ENCODE assay signal across 9 cellular contexts in the genomic region with DNA sequence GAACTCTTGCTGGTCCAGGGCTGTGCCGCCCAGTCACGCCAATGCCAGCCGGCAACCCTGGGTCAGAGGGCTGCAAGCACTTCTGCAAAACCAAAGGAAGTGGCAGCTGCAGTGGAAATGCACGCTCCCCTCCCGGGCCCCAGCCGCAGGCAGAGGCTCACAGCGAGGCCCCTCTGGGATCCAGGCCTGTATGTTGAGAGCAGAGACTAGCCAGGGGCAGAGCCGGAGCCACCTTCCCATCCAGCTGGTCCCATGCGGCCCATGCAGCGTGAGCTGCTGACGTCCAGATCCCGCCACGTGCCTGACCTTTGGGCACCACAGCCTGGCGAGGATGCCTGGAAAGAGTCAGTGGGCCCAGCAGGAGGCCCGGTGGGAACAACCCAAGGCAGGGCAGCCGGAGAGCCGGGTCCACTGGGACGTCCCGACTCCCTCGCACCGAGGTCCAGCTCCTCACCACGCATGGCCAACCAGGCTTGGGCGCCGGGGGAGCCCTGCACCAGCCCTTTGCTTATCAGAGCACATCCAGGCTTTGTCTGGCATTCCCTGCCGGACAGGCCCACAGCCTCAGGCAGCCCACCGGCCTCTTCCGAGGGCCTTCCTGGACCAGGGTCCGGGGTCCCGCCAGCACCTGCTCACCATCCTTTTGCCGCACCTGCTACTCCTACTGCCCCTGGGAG. TPM values are rescaled to one million over a fixed set of nuclear protein-coding genes. Genes with fewer than 3 reads are reported as not detected.
DNase-seq lines count a peak whose midpoint lies in the region; ATAC-seq and TF ChIP-seq lines count a peak whose summit lies in the region.
"Had no signal": no experiment of that assay in that cellular context is flagged by ENCODE, and none has a peak within 500 bp of the region (broad histone marks: within the 10 kb centered on the region; RNA-seq: fewer than 3 reads in every experiment).

No MANE protein-coding gene starts in this region.

- peak overlapping the region; percentile 87 for H3K4me3 Mint-ChIP-seq in activated naive CD8-positive, alpha-beta T cell treated with anti-CD3 and anti-CD28 coated beads, Interleukin-2, amount 50 U/mL, for 24 hours
- H3K4me3 Mint-ChIP-seq in memory B cell, result peak overlapping the region; percentile 97

- no peak overlapping the region for H3K4me3 ChIP-seq in aorta (ENCODE audit: low read length in 2 of 2)
- H3K4me3 ChIP-seq in smooth muscle cell, result no peak overlapping the region

- H3K9me3 Mint-ChIP-seq in activated naive CD8-positive, alpha-beta T cell treated with anti-CD3 and anti-CD28 coated beads, Interleukin-2, amount 50 U/mL, for 24 hours, result no peaks in the 10 kb centered on the region
- H3K9me3 Mint-ChIP-seq in memory B cell, result no peaks in the 10 kb centered on the region

- no peak overlapping the region for H3K4me2 ChIP-seq in smooth muscle cell

- no peaks in the 10 kb centered on the region for H3K4me1 ChIP-seq in aorta (ENCODE audit: control insufficient read depth in 1 of 2, insufficient read depth in 2 of 2, low read length in 2 of 2)
- peaks cover 7% of the 10 kb centered on the region for H3K4me1 ChIP-seq in smooth muscle cell (ENCODE audit: low read depth)

- no peak for TF ChIP-seq CTCF in smooth muscle cell (IDR thresholded peaks at IDR 0.05; ENCODE audit: borderline replicate concordance, insufficient read depth, poor library complexity, severe bottlenecking)

- no peak overlapping the region for H2AFZ ChIP-seq in smooth muscle cell (ENCODE audit: low read depth)

- intact Hi-C loops in aorta (cut with DNase I), result no loop called here

- H3K36me3 Mint-ChIP-seq in activated naive CD8-positive, alpha-beta T cell treated with anti-CD3 and anti-CD28 coated beads, Interleukin-2, amount 50 U/mL, for 24 hours (ENCODE audit: low read depth), result peaks cover 28% of the 10 kb centered on the region
- H3K36me3 Mint-ChIP-seq in memory B cell, result peaks cover 9% of the 10 kb centered on the region

- H4K20me1 ChIP-seq in smooth muscle cell (ENCODE audit: low read depth), result no peaks in the 10 kb centered on the region

- WGBS in aorta, 2 donors, result 82 to 83% methylated on average over 28 to 30 of the region's 30 CpGs
- 83% methylated on average over 29 of the region's 30 CpGs for WGBS in smooth muscle cell (ENCODE audit: low lambda C conversion rate)

- H3K9ac ChIP-seq in smooth muscle cell (ENCODE audit: low read depth), result no peak overlapping the region

- DNase-seq in stimulated activated CD4-positive, alpha-beta T cell treated with anti-CD3 and anti-CD28 coated beads, Interleukin-15, amount 100 ng/mL, for 24 hours, result peak; percentile 61
- DNase-seq in stimulated activated CD4-positive, alpha-beta T cell treated with anti-CD3 and anti-CD28 coated beads, Interleukin-4, amount 100 ng/mL, for 4 hours, result no peak
- peak; percentile 60 for DNase-seq in activated naive CD8-positive, alpha-beta T cell treated with anti-CD3 and anti-CD28 coated beads, Interleukin-2, amount 50 U/mL, for 24 hours
- DNase-seq in memory B cell (ENCODE audit: low spot score in 2 of 2) (peak in 1 of 2 donors; percentile 56), aorta (peak in 1 of 2 donors; percentile 77), smooth muscle cell (lab: John Stamatoyannopoulos, UW; ENCODE audit: unreplicated experiment) (no peak), COLO829 (ENCODE audit: low spot score) (no peak), HT-29 (ENCODE audit: low spot score) (no peak)

- peak overlapping the region; percentile 84 for H3K27ac Mint-ChIP-seq in activated naive CD8-positive, alpha-beta T cell treated with anti-CD3 and anti-CD28 coated beads, Interleukin-2, amount 50 U/mL, for 24 hours
- H3K27ac Mint-ChIP-seq in memory B cell, result peak overlapping the region; percentile 99

- H3F3A ChIP-seq in smooth muscle cell (ENCODE audit: low read depth), result no peaks in the 10 kb centered on the region

- H3K9me3 ChIP-seq in aorta (ENCODE audit: control insufficient read depth, low read length) (no peaks in the 10 kb centered on the region), smooth muscle cell (replicated peaks; ENCODE audit: low read depth) (no peaks in the 10 kb centered on the region)

- ATAC-seq in activated naive CD8-positive, alpha-beta T cell treated with anti-CD3 and anti-CD28 coated beads, Interleukin-2, amount 50 U/mL, for 24 hours, result no peak
- ATAC-seq in memory B cell (ENCODE audit: low read depth), result peak; percentile 8
- peak; percentile 41 for ATAC-seq in aorta (ENCODE audit: low FRiP score)

- no peak overlapping the region for H3K27ac ChIP-seq in aorta (ENCODE audit: low read depth in 1 of 2, low read length in 2 of 2)
- H3K27ac ChIP-seq in smooth muscle cell (ENCODE audit: low read depth), result no peak overlapping the region
- H3K27ac ChIP-seq: C4-2B had no signal

- H3K27me3 ChIP-seq in aorta (ENCODE audit: control insufficient read depth in 1 of 2, insufficient read depth in 2 of 2, low read length in 1 of 2), result no peaks in the 10 kb centered on the region
- no peaks in the 10 kb centered on the region for H3K27me3 ChIP-seq in smooth muscle cell (ENCODE audit: low read depth)

- H3K27me3 Mint-ChIP-seq in activated naive CD8-positive, alpha-beta T cell treated with anti-CD3 and anti-CD28 coated beads, Interleukin-2, amount 50 U/mL, for 24 hours, result no peaks in the 10 kb centered on the region
- no peaks in the 10 kb centered on the region for H3K27me3 Mint-ChIP-seq in memory B cell

- H3K4me1 Mint-ChIP-seq in activated naive CD8-positive, alpha-beta T cell treated with anti-CD3 and anti-CD28 coated beads, Interleukin-2, amount 50 U/mL, for 24 hours, result peaks cover 74% of the 10 kb centered on the region
- peaks cover 36% of the 10 kb centered on the region for H3K4me1 Mint-ChIP-seq in memory B cell

- H3K36me3 ChIP-seq in aorta (ENCODE audit: control insufficient read depth in 1 of 2, insufficient read depth in 2 of 2, low read length in 1 of 2), result no peaks in the 10 kb centered on the region
- H3K36me3 ChIP-seq in smooth muscle cell (ENCODE audit: low read depth), result no peaks in the 10 kb centered on the region

- no peaks in the 10 kb centered on the region for H3K79me2 ChIP-seq in smooth muscle cell (ENCODE audit: low read depth)

RNA-seq across cellular contexts. Expression of gene GPR132, which starts 4.3 kb away (rescaled TPM):
- 1 to 10 TPM; 2.9 to 5.0 TPM for total RNA-seq in aorta
- 1 to 10 TPM in 1 of 2 donors, not detected in 1; 1.0 TPM for polyA plus RNA-seq in aorta
- 0.18 TPM in 1 of 2 replicates, not detected in the other for total RNA-seq in smooth muscle cell
- 0.62 and 1.6 TPM in 2 replicates for polyA plus RNA-seq in smooth muscle cell
- not detected in 2 replicates for total RNA-seq in HT-29 (2014; rRNA removed; shearing (Covaris generic))

RNA-seq across cellular contexts. Expression of gene CDCA4, which starts 40.0 kb away (rescaled TPM):
- 1 to 10 TPM; 4.1 to 5.9 TPM for total RNA-seq in aorta
- 1 to 10 TPM; 3.0 to 3.7 TPM for polyA plus RNA-seq in aorta
- total RNA-seq in smooth muscle cell, result 15.1 and 16.4 TPM in 2 replicates
- 19.8 and 23.5 TPM in 2 replicates for polyA plus RNA-seq in smooth muscle cell
- total RNA-seq in HT-29 (2014; rRNA removed; shearing (Covaris generic)), result 45.4 and 45.7 TPM in 2 replicates

Comparison
In these comparisons a context has a peak if more than half of its experiments do, and no peak if none do; other contexts are left out.
1. DNase-seq: peak in stimulated activated CD4-positive, alpha-beta T cell treated with anti-CD3 and anti-CD28 coated beads, Interleukin-15, amount 100 ng/mL, for 24 hours (single experiment) and activated naive CD8-positive, alpha-beta T cell treated with anti-CD3 and anti-CD28 coated beads, Interleukin-2, amount 50 U/mL, for 24 hours (single experiment); none in stimulated activated CD4-positive, alpha-beta T cell treated with anti-CD3 and anti-CD28 coated beads, Interleukin-4, amount 100 ng/mL, for 4 hours (0 of 2), smooth muscle cell (single experiment), COLO829 (single experiment) and HT-29 (single experiment).